Comparison of ENCODE assay signal across 1 cellular context in the genomic region with DNA sequence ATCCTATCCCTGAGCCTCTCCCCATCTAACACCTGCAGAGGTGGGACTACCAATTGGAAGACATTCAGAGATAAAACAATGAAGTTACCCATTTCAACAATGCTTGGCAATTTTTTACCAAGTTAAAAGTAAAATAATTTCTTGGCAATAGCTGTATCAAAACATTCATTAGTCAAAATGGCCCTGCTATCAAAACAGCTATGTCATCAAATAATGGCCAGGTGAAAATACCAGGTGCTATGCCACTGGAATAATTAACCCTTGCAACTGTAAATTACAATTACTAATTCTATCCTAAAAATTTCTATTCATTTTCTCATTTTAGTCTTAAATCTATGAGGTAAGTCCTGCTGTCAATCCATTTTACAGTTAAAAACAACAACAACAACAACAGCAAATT.
TF ChIP-seq lines count a peak whose summit lies in the region.

No MANE protein-coding gene starts in this region.

TF ChIP-seq in HepG2, 621 proteins besides CTCF, POLR2A, EP300 and RAD21 (continued from another document):
- TF ChIP-seq, protein P1, sequence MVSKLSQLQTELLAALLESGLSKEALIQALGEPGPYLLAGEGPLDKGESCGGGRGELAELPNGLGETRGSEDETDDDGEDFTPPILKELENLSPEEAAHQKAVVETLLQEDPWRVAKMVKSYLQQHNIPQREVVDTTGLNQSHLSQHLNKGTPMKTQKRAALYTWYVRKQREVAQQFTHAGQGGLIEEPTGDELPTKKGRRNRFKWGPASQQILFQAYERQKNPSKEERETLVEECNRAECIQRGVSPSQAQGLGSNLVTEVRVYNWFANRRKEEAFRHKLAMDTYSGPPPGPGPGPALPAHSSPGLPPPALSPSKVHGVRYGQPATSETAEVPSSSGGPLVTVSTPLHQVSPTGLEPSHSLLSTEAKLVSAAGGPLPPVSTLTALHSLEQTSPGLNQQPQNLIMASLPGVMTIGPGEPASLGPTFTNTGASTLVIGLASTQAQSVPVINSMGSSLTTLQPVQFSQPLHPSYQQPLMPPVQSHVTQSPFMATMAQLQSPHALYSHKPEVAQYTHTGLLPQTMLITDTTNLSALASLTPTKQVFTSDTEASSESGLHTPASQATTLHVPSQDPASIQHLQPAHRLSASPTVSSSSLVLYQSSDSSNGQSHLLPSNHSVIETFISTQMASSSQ (IDR thresholded peaks at IDR 0.05; ENCODE audit: low read depth), result no peak
- TF ChIP-seq, protein P1 (CRISPR knock-in tag; IDR thresholded peaks at IDR 0.05; ENCODE audit: borderline replicate concordance), result no peak
- TF ChIP-seq ZNF839 (CRISPR knock-in tag; IDR thresholded peaks at IDR 0.05; ENCODE audit: borderline replicate concordance) (no peak), PTBP1 (IDR thresholded peaks at IDR 0.05; ENCODE audit: low read depth, low read length, poor library complexity, severe bottlenecking) (no peak), NFATC3 (CRISPR knock-in tag; IDR thresholded peaks at IDR 0.05) (no peak), MAFF (IDR thresholded peaks at IDR 0.05; ENCODE audit: low read depth, low read length) (peak; percentile 73), ZC3H4 (CRISPR knock-in tag; IDR thresholded peaks at IDR 0.05; ENCODE audit: borderline replicate concordance) (no peak), SMAD9 (CRISPR knock-in tag; IDR thresholded peaks at IDR 0.05) (no peak), MAFK (conservative IDR thresholded peaks at IDR 0.05 in 1 of 2, IDR thresholded peaks at IDR 0.05 in 1 of 2; ENCODE audit: low read length in 2 of 2) (peak; percentile 73 to 82), ZKSCAN8 (CRISPR knock-in tag; IDR thresholded peaks at IDR 0.05; ENCODE audit: borderline replicate concordance) (no peak)
- TF ChIP-seq, protein P2, sequence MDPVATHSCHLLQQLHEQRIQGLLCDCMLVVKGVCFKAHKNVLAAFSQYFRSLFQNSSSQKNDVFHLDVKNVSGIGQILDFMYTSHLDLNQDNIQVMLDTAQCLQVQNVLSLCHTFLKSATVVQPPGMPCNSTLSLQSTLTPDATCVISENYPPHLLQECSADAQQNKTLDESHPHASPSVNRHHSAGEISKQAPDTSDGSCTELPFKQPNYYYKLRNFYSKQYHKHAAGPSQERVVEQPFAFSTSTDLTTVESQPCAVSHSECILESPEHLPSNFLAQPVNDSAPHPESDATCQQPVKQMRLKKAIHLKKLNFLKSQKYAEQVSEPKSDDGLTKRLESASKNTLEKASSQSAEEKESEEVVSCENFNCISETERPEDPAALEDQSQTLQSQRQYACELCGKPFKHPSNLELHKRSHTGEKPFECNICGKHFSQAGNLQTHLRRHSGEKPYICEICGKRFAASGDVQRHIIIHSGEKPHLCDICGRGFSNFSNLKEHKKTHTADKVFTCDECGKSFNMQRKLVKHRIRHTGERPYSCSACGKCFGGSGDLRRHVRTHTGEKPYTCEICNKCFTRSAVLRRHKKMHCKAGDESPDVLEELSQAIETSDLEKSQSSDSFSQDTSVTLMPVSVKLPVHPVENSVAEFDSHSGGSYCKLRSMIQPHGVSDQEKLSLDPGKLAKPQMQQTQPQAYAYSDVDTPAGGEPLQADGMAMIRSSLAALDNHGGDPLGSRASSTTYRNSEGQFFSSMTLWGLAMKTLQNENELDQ (CRISPR knock-in tag; IDR thresholded peaks at IDR 0.05; ENCODE audit: borderline replicate concordance), result no peak
TF ChIP-seq in HepG2: peak in this region for 2.
